In the genomic region with DNA sequence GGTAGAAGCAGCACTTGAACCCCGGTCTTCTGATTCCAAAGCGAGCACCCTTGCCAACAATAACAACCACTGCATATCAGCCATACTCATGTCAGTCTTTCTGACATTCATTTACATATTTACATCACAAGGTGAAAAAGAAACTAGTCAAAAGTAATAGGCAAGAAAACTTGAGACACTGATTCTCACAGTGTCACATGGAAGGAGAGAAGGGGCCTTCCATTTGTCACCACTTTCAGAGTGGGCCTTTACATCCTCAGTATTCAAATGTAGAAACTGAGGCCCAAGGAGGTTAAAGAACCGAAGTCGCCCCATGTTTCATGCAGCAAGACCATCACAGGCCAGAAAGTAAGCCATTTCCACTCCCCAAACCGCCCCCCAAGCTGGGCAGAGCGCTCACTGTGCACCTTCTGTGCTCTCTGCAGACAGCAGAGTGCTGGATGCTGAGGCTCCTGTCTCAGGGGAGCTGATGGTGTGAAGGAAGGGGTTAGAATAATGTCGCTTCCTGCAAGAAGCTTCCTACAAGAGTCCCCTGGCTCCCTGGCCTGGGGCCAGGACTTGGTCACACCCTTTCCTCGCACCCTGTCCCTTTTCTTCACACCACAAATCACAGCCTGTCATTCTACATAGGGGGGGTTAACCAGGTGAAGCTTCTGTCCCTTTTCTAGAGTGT, we compare ENCODE assay signal across 9 cellular contexts.
DNase-seq lines count a peak whose midpoint lies in the region; ATAC-seq and TF ChIP-seq lines count a peak whose summit lies in the region.
"Had no signal": no experiment of that assay in that cellular context is flagged by ENCODE, and none has a peak within 500 bp of the region (broad histone marks: within the 10 kb centered on the region; RNA-seq: fewer than 3 reads in every experiment).

No MANE protein-coding gene starts in this region.

- H3K36me3 ChIP-seq in upper lobe of right lung = no peaks in the 10 kb centered on the region

- peaks cover 24% of the 10 kb centered on the region for H3K4me1 ChIP-seq in upper lobe of right lung

- peaks cover 0 to 9% of the 10 kb centered on the region in 2 donors for H3K36me3 Mint-ChIP-seq in activated naive CD4-positive, alpha-beta T cell treated with anti-CD3 and anti-CD28 coated beads, Interleukin-2, amount 50 U/mL, for 72 hours
- H3K36me3 Mint-ChIP-seq in T-helper 17 cell (ENCODE audit: low read depth) (no peaks in the 10 kb centered on the region), endothelial cell (ENCODE audit: low read depth, unreplicated experiment) (no peaks in the 10 kb centered on the region)

- H3K4me3 ChIP-seq in upper lobe of right lung = no peak overlapping the region

- H3K4me1 Mint-ChIP-seq in T-helper 17 cell (peaks cover 32% of the 10 kb centered on the region), endothelial cell (ENCODE audit: unreplicated experiment) (peaks cover 19% of the 10 kb centered on the region)

- H3K27me3 Mint-ChIP-seq in T-helper 17 cell (no peaks in the 10 kb centered on the region), endothelial cell (ENCODE audit: unreplicated experiment) (no peaks in the 10 kb centered on the region)

- H3K27ac ChIP-seq in upper lobe of right lung = no peak overlapping the region

- H3K4me3 Mint-ChIP-seq in T-helper 17 cell (peak overlapping the region; percentile 83), endothelial cell (ENCODE audit: unreplicated experiment) (no peak overlapping the region)

- TF ChIP-seq CTCF in upper lobe of right lung (IDR thresholded peaks at IDR 0.05) (no peak), endothelial cell (IDR thresholded peaks at IDR 0.05; ENCODE audit: unreplicated experiment) (no peak)

- H3K9me3 ChIP-seq in T-helper 17 cell (ENCODE audit: control insufficient read depth, low read length, poor library complexity, severe bottlenecking) (no peaks in the 10 kb centered on the region), upper lobe of right lung (no peaks in the 10 kb centered on the region)

- peaks cover 0 to 4% of the 10 kb centered on the region in 2 donors for H3K9me3 Mint-ChIP-seq in activated naive CD4-positive, alpha-beta T cell treated with anti-CD3 and anti-CD28 coated beads, Interleukin-2, amount 50 U/mL, for 72 hours
- H3K9me3 Mint-ChIP-seq in endothelial cell (ENCODE audit: unreplicated experiment) = no peaks in the 10 kb centered on the region

- H3K27me3 ChIP-seq in upper lobe of right lung = no peaks in the 10 kb centered on the region

- peak overlapping the region; percentile 23 to 83 for H3K27ac Mint-ChIP-seq in activated naive CD4-positive, alpha-beta T cell treated with anti-CD3 and anti-CD28 coated beads, Interleukin-2, amount 50 U/mL, for 72 hours
- H3K27ac Mint-ChIP-seq in T-helper 17 cell = peak overlapping the region; percentile 51
- H3K27ac Mint-ChIP-seq in endothelial cell (ENCODE audit: unreplicated experiment) = no peak overlapping the region

- peak in 1 of 2 donors; percentile 54 for ATAC-seq in activated naive CD4-positive, alpha-beta T cell treated with anti-CD3 and anti-CD28 coated beads, Interleukin-2, amount 50 U/mL, for 72 hours
- ATAC-seq in HG02763 (IDR thresholded peaks at IDR 0.05; ENCODE audit: unreplicated experiment) = peak; percentile 31
- ATAC-seq in T-helper 17 cell = no peak
- ATAC-seq in upper lobe of right lung = no peak
- no peak for ATAC-seq in left colon

- no peak for DNase-seq in activated naive CD4-positive, alpha-beta T cell treated with anti-CD3 and anti-CD28 coated beads, Interleukin-2, amount 50 U/mL, for 72 hours (ENCODE audit: low spot score in 2 of 2)
- no peak for DNase-seq in activated naive CD4-positive, alpha-beta T cell treated with anti-CD3 and anti-CD28 coated beads, Interleukin-2, amount 50 U/mL, for 16 hours
- DNase-seq in T-helper 17 cell (no peak), upper lobe of right lung (peak; percentile 44), midbrain (lab: John Stamatoyannopoulos, UW) (no peak), left colon (no peak), endothelial cell (ENCODE audit: low spot score) (no peak)
- DNase-seq: NCI-H526 had no signal

- intact Hi-C loops in upper lobe of right lung (cut with DNase I) (no loop called here), left colon (cut with DNase I, micrococcal nuclease) (no loop called here)
